ENCODE assay signal across 8 cellular contexts in genomic region chr12:92145731-92146496, GRCh38. TPM values are rescaled to one million over a fixed set of nuclear protein-coding genes. Genes with fewer than 3 reads are reported as not detected.
DNase-seq lines count a peak whose midpoint lies in the region; ATAC-seq and TF ChIP-seq lines count a peak whose summit lies in the region.

A gene with protein sequence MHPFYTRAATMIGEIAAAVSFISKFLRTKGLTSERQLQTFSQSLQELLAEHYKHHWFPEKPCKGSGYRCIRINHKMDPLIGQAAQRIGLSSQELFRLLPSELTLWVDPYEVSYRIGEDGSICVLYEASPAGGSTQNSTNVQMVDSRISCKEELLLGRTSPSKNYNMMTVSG (minus strand): TSS chr12:92145846. CDS start chr12:92145535, 311 bp downstream.

- H3K9ac ChIP-seq in DND-41 (ENCODE audit: low read depth, low read length) (peak within 1 kb of the TSS; percentile 98), GM23248 (peak within 1 kb of the TSS; percentile 95)

- H3K27me3 ChIP-seq in DND-41 (ENCODE audit: insufficient read depth, low read length, poor library complexity) (no peaks in the 10 kb centered on the region), GM23248 (replicated peaks; ENCODE audit: insufficient read depth) (no peaks in the 10 kb centered on the region), esophagus squamous epithelium (no peaks in the 10 kb centered on the region)

- H3K9me3 ChIP-seq in DND-41 (ENCODE audit: insufficient read depth, low read length, severe bottlenecking) (no peaks in the 10 kb centered on the region), GM23248 (ENCODE audit: low read depth) (no peaks in the 10 kb centered on the region), esophagus squamous epithelium (no peaks in the 10 kb centered on the region)

- peak within 1 kb of the TSS; percentile 82 for H3K4me2 ChIP-seq in DND-41 (ENCODE audit: insufficient read depth, low read length)
- H3K4me2 ChIP-seq in GM23248 (ENCODE audit: unreplicated experiment), result peak within 1 kb of the TSS; percentile 98

- H3K4me3 ChIP-seq in DND-41 (ENCODE audit: low read depth in 1 of 2, low read length in 2 of 2), result peak within 1 kb of the TSS; percentile 88 to 98
- H3K4me3 ChIP-seq in GM23248, result peak within 1 kb of the TSS; percentile 95
- peak within 1 kb of the TSS; percentile 83 to 100 (median 94) for H3K4me3 ChIP-seq in esophagus squamous epithelium

- H3K4me1 Mint-ChIP-seq in activated T-helper 1 cell treated with anti-CD3 and anti-CD28 coated beads, Interleukin-12 subunit alpha, Interleukin-12 subunit beta, Interleukin-2, Interleukin-4 antibody, amounts not matched to agents 30 ng/mL and 10 ng/mL and 1 ng/mL, durations not matched to agents 14 hours and 24 hours and 36 hours (ENCODE audit: low read depth), result peaks cover 51% of the 10 kb centered on the region

- peak; percentile 82 for ATAC-seq in DND-41 (ENCODE audit: insufficient read depth, low read depth)

- peaks cover 50% of the 10 kb centered on the region for H3K36me3 Mint-ChIP-seq in activated T-helper 1 cell treated with anti-CD3 and anti-CD28 coated beads, Interleukin-12 subunit alpha, Interleukin-12 subunit beta, Interleukin-2, Interleukin-4 antibody, amounts not matched to agents 30 ng/mL and 10 ng/mL and 1 ng/mL, durations not matched to agents 14 hours and 24 hours and 36 hours (ENCODE audit: low read depth)

- H4K20me1 ChIP-seq in DND-41 (ENCODE audit: insufficient read depth, low read length) (peaks cover 46% of the 10 kb centered on the region), GM23248 (ENCODE audit: insufficient read depth) (peaks cover 4% of the 10 kb centered on the region; the same call in 1 of the 2 replicates)

- peak within 1 kb of the TSS; percentile 97 for H3K27ac Mint-ChIP-seq in activated T-helper 1 cell treated with anti-CD3 and anti-CD28 coated beads, Interleukin-12 subunit alpha, Interleukin-12 subunit beta, Interleukin-2, Interleukin-4 antibody, amounts not matched to agents 30 ng/mL and 10 ng/mL and 1 ng/mL, durations not matched to agents 14 hours and 24 hours and 36 hours

- H3K36me3 ChIP-seq in DND-41 (ENCODE audit: insufficient read depth, low read length) (peaks cover 44% of the 10 kb centered on the region), GM23248 (ENCODE audit: low read depth) (peaks cover 30% of the 10 kb centered on the region), esophagus squamous epithelium (peaks cover 0 to 32% (median 2%) of the 10 kb centered on the region in 3 donors)

- no peak for TF ChIP-seq CTCF in DND-41 (IDR thresholded peaks at IDR 0.05; ENCODE audit: borderline replicate concordance, extremely low read depth, low read length, poor library complexity, severe bottlenecking)
- TF ChIP-seq CTCF in esophagus squamous epithelium (IDR thresholded peaks at IDR 0.05), result peak in 3 of 6 experiments; percentile 6 to 33 (median 13)

- TF ChIP-seq POLR2A in esophagus squamous epithelium (IDR thresholded peaks at IDR 0.05), result peak; percentile 84 to 100 (median 97)

- in situ Hi-C loops in GM23248 (cut with MboI), result loop anchor here (10.0 to 25.0 kb wide), 3 partner anchors 419 to 761 kb away; no protein-coding TSS in a partner anchor

- H3F3A ChIP-seq in GM23248 (ENCODE audit: insufficient read depth), result peaks cover 36% of the 10 kb centered on the region

- H3K27me3 Mint-ChIP-seq in activated T-helper 1 cell treated with anti-CD3 and anti-CD28 coated beads, Interleukin-12 subunit alpha, Interleukin-12 subunit beta, Interleukin-2, Interleukin-4 antibody, amounts not matched to agents 30 ng/mL and 10 ng/mL and 1 ng/mL, durations not matched to agents 14 hours and 24 hours and 36 hours (ENCODE audit: insufficient read depth), result peaks cover 2% of the 10 kb centered on the region

- H2AFZ ChIP-seq in DND-41 (ENCODE audit: low read depth, low read length) (peak within 1 kb of the TSS; percentile 88), GM23248 (peak within 1 kb of the TSS; percentile 90)

- DNase-seq in DND-41 (peak; percentile 100), GM23248 (peak; percentile 100), Kasumi-1 (lab: John Stamatoyannopoulos, UW) (peak; percentile 99), RPMI7951 (ENCODE audit: low read depth) (peak; percentile 99), esophagus squamous epithelium (lab: John Stamatoyannopoulos, UW) (peak; percentile 98), myocyte (ENCODE audit: low read depth) (peak; percentile 100)
- peak; percentile 99 for DNase-seq in activated T-helper 1 cell treated with anti-CD3 and anti-CD28 coated beads, Interleukin-12 subunit alpha, Interleukin-12 subunit beta, Interleukin-2, Interleukin-4 antibody, amounts not matched to agents 30 ng/mL and 10 ng/mL and 1 ng/mL, durations not matched to agents 14 hours and 24 hours and 36 hours (ENCODE audit: low spot score)
- DNase-seq in stimulated activated CD8-positive, alpha-beta memory T cell treated with anti-CD3 and anti-CD28 coated beads, Interleukin-7, amount 100 ng/mL, for 48 hours (ENCODE audit: extremely low read depth in 1 of 2, low read depth in 1 of 2), result peak; percentile 92 to 98

- no peaks in the 10 kb centered on the region for H3K9me3 Mint-ChIP-seq in activated T-helper 1 cell treated with anti-CD3 and anti-CD28 coated beads, Interleukin-12 subunit alpha, Interleukin-12 subunit beta, Interleukin-2, Interleukin-4 antibody, amounts not matched to agents 30 ng/mL and 10 ng/mL and 1 ng/mL, durations not matched to agents 14 hours and 24 hours and 36 hours

- H3K4me3 Mint-ChIP-seq in activated T-helper 1 cell treated with anti-CD3 and anti-CD28 coated beads, Interleukin-12 subunit alpha, Interleukin-12 subunit beta, Interleukin-2, Interleukin-4 antibody, amounts not matched to agents 30 ng/mL and 10 ng/mL and 1 ng/mL, durations not matched to agents 14 hours and 24 hours and 36 hours, result peak within 1 kb of the TSS; percentile 94

- H3K4me1 ChIP-seq in DND-41 (ENCODE audit: insufficient read depth, low read length), result peaks cover 47% of the 10 kb centered on the region
- peaks cover 31% of the 10 kb centered on the region for H3K4me1 ChIP-seq in GM23248 (ENCODE audit: insufficient read depth)
- H3K4me1 ChIP-seq in esophagus squamous epithelium, result peaks cover 0 to 54% (median 0%) of the 10 kb centered on the region in 3 donors

- 1 to 2% methylated on average over 53 to 61 of the region's 61 CpGs for WGBS in GM23248 (ENCODE audit: low coverage in 1 of 2, low lambda C conversion rate in 2 of 2, missing lambda C conversion rate in 2 of 2), 2 experiments
- WGBS in esophagus squamous epithelium, 2 donors, result 0 to 1% methylated on average over 28 to 34 of the region's 61 CpGs

- H3K79me2 ChIP-seq in DND-41 (ENCODE audit: insufficient read depth, low read length) (peaks cover 63% of the 10 kb centered on the region), GM23248 (ENCODE audit: insufficient read depth) (peaks cover 46% of the 10 kb centered on the region)

- H3K27ac ChIP-seq in DND-41 (ENCODE audit: low read length), result peak within 1 kb of the TSS; percentile 100
- peak within 1 kb of the TSS; percentile 90 for H3K27ac ChIP-seq in GM23248
- peak within 1 kb of the TSS; percentile 98 to 100 (median 100) for H3K27ac ChIP-seq in esophagus squamous epithelium

- no peaks in the 10 kb centered on the region for H3K9me2 ChIP-seq in GM23248 (ENCODE audit: insufficient read depth)

- intact Hi-C loops in activated T-helper 1 cell treated with anti-CD3 and anti-CD28 coated beads, Interleukin-12 subunit alpha, Interleukin-12 subunit beta, Interleukin-2, Interleukin-4 antibody, amounts not matched to agents 30 ng/mL and 10 ng/mL and 1 ng/mL, durations not matched to agents 14 hours and 24 hours and 36 hours (cut with micrococcal nuclease), result loop anchor here (1.0 to 5.0 kb wide), 14 partner anchors 39 to 1296 kb away; partner anchors contain the start of genes EEA1 and UBE2N
- intact Hi-C loops in esophagus squamous epithelium (cut with DNase I), result loop anchor here (5.0 to 10.0 kb wide), 2 partner anchors 429 to 764 kb away; no protein-coding TSS in a partner anchor

RNA-seq across cellular contexts. Expression of the gene that starts here (rescaled TPM):
- 13.9 and 14.4 TPM in 2 replicates for total RNA-seq in GM23248 (2014; rRNA removed; shearing (Covaris generic))
- 58.9 and 62.2 TPM in 2 replicates for polyA plus RNA-seq in GM23248 (2016; fragmentation: Nextera tagmentation; extraction: Ambion mirVana)
- 5.1 and 7.3 TPM in 2 replicates for total RNA-seq in RPMI7951 (2014; rRNA removed; shearing (Covaris generic))
- total RNA-seq in activated T-helper 1 cell treated with anti-CD3 and anti-CD28 coated beads, Interleukin-12 subunit alpha, Interleukin-12 subunit beta, Interleukin-2, Interleukin-4 antibody, amounts not matched to agents 30 ng/mL and 10 ng/mL and 1 ng/mL, durations not matched to agents 14 hours and 24 hours and 36 hours, result 86.4 and 87.9 TPM in 2 replicates
- 10 to 100 TPM; 18.3 to 42.7 (median 35.3) TPM for total RNA-seq in esophagus squamous epithelium
- 56.2 and 63.1 TPM in 2 replicates for total RNA-seq in myocyte
- 84.0 TPM for polyA plus RNA-seq in myocyte (2012)

Comparison
In these comparisons a context has a peak if more than half of its experiments do, and no peak if none do; other contexts are left out.
1. Peak in every context shown above with its lines: DNase-seq, ATAC-seq, H3K4me3 ChIP-seq and H3K27ac ChIP-seq.